In the genomic region with DNA sequence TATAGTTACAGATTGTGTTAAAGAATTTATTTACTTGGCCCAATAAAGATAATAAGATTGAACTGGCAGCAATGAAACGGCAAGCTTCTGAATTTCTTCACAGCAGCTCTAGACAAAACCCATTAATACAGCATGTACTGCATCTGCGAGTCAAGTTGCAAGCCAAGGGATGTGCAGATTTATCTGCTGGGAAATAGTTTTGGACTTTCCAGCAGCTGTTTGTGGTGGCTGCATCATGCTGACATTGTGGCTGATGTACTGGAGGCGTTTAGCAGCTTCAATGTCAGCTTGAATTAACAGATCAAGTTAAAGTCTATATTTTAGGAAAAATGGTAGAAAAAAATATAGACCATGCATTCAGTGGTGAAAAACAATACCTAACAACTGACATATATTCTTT, we compare ENCODE assay signal across 22 cellular contexts.
"Had no signal": no experiment of that assay in that cellular context is flagged by ENCODE, and none has a peak within 500 bp of the region (broad histone marks: within the 10 kb centered on the region; RNA-seq: fewer than 3 reads in every experiment).

No MANE protein-coding gene starts in this region.

- ATAC-seq: left cardiac atrium; left ventricle myocardium superior; naive thymus-derived CD4-positive, alpha-beta T cell; T-helper 17 cell had no signal

- H3K4me1 Mint-ChIP-seq: activated CD4-positive, alpha-beta memory T cell treated with anti-CD3 and anti-CD28 coated beads, Interleukin-2, amount 10 ng/mL, durations not matched to agents 7 days and 5 days; activated CD4-positive, alpha-beta T cell treated with anti-CD3 and anti-CD28 coated beads, Interleukin-2, amount 10 ng/mL, durations not matched to agents 7 days and 5 days; naive thymus-derived CD4-positive, alpha-beta T cell; neural progenitor cell; T-helper 17 cell had no signal

- DNase-seq: activated CD4-positive, alpha-beta memory T cell treated with anti-CD3 and anti-CD28 coated beads, Interleukin-2, amount 10 ng/mL, durations not matched to agents 7 days and 5 days; activated CD4-positive, alpha-beta T cell treated with anti-CD3 and anti-CD28 coated beads for 1 hour; activated CD4-positive, alpha-beta T cell treated with anti-CD3 and anti-CD28 coated beads, Interleukin-2, amount 10 ng/mL, durations not matched to agents 7 days and 5 days; activated CD8-positive, alpha-beta memory T cell treated with anti-CD3 and anti-CD28 coated beads, Interleukin-2, amount 50 U/mL, for 48 hours; activated gamma-delta T cell; activated naive CD4-positive, alpha-beta T cell treated with anti-CD3 and anti-CD28 coated beads, Interleukin-2, amount 50 U/mL, for 16 hours; activated T-cell treated with anti-CD3 and anti-CD28 coated beads, Interleukin-2, amount 50 U/mL, for 24 hours; amygdala; central memory CD4-positive, alpha-beta T cell; effector CD4-positive, alpha-beta T cell; foreskin melanocyte; islet precursor cell; left cardiac atrium; left ventricle myocardium superior; naive thymus-derived CD4-positive, alpha-beta T cell; occipital lobe; right cardiac atrium; stimulated activated CD4-positive, alpha-beta T cell treated with anti-CD3 and anti-CD28 coated beads, Interleukin-2, amount 100 ng/mL, for 48 hours; stimulated activated naive CD4-positive, alpha-beta T cell treated with Interleukin-2 at 50 U/mL for 16 hours; T-helper 17 cell; T1000 had no signal

- H3K27ac Mint-ChIP-seq: activated CD4-positive, alpha-beta memory T cell treated with anti-CD3 and anti-CD28 coated beads, Interleukin-2, amount 10 ng/mL, durations not matched to agents 7 days and 5 days; activated CD4-positive, alpha-beta T cell treated with anti-CD3 and anti-CD28 coated beads, Interleukin-2, amount 10 ng/mL, durations not matched to agents 7 days and 5 days; activated T-cell treated with anti-CD3 and anti-CD28 coated beads, Interleukin-2, amount 50 U/mL, for 24 hours; naive thymus-derived CD4-positive, alpha-beta T cell; neural progenitor cell; T-helper 17 cell had no signal

- H3K36me3 Mint-ChIP-seq: naive thymus-derived CD4-positive, alpha-beta T cell; neural progenitor cell had no signal

- H3K9me3 Mint-ChIP-seq: activated CD4-positive, alpha-beta memory T cell treated with anti-CD3 and anti-CD28 coated beads, Interleukin-2, amount 10 ng/mL, durations not matched to agents 7 days and 5 days; activated CD4-positive, alpha-beta T cell treated with anti-CD3 and anti-CD28 coated beads, Interleukin-2, amount 10 ng/mL, durations not matched to agents 7 days and 5 days; activated T-cell treated with anti-CD3 and anti-CD28 coated beads, Interleukin-2, amount 50 U/mL, for 24 hours; naive thymus-derived CD4-positive, alpha-beta T cell; neural progenitor cell had no signal

- H3K27me3 Mint-ChIP-seq: activated CD4-positive, alpha-beta memory T cell treated with anti-CD3 and anti-CD28 coated beads, Interleukin-2, amount 10 ng/mL, durations not matched to agents 7 days and 5 days; activated CD4-positive, alpha-beta T cell treated with anti-CD3 and anti-CD28 coated beads, Interleukin-2, amount 10 ng/mL, durations not matched to agents 7 days and 5 days; T-helper 17 cell had no signal

- H3K4me3 Mint-ChIP-seq: activated CD4-positive, alpha-beta memory T cell treated with anti-CD3 and anti-CD28 coated beads, Interleukin-2, amount 10 ng/mL, durations not matched to agents 7 days and 5 days; activated CD4-positive, alpha-beta T cell treated with anti-CD3 and anti-CD28 coated beads, Interleukin-2, amount 10 ng/mL, durations not matched to agents 7 days and 5 days; activated T-cell treated with anti-CD3 and anti-CD28 coated beads, Interleukin-2, amount 50 U/mL, for 24 hours; naive thymus-derived CD4-positive, alpha-beta T cell; neural progenitor cell; T-helper 17 cell had no signal
